In genomic region chrX:137999542-137999941, GRCh38 we compare ENCODE assay signal across 33 cellular contexts.
"Had no signal": no experiment of that assay in that cellular context is flagged by ENCODE, and none has a peak within 500 bp of the region (broad histone marks: within the 10 kb centered on the region; RNA-seq: fewer than 3 reads in every experiment).

No MANE protein-coding gene starts in this region.

- H3K27me3 Mint-ChIP-seq: activated CD8-positive, alpha-beta memory T cell treated with anti-CD3 and anti-CD28 coated beads, Interleukin-2, amount 10 ng/mL, durations not matched to agents 7 days and 5 days; activated naive CD8-positive, alpha-beta T cell had no signal

- ATAC-seq: activated CD8-positive, alpha-beta memory T cell treated with anti-CD3 and anti-CD28 coated beads, Interleukin-2, amount 10 ng/mL, durations not matched to agents 7 days and 5 days; activated CD8-positive, alpha-beta T cell treated with anti-CD3 and anti-CD28 coated beads, Interleukin-2, amount 10 ng/mL, durations not matched to agents 7 days and 5 days; gastrocnemius medialis; left colon; pancreas; sciatic nerve; stimulated activated naive CD8-positive, alpha-beta T cell treated with anti-CD3 and anti-CD28 coated beads, Interleukin-15, Interleukin-2, amounts not matched to agents 100 U/mL and 50 U/mL, for 24 hours had no signal

- H3K4me1 Mint-ChIP-seq: activated CD8-positive, alpha-beta memory T cell treated with anti-CD3 and anti-CD28 coated beads, Interleukin-2, amount 10 ng/mL, durations not matched to agents 7 days and 5 days; immature natural killer cell; nephron had no signal

- H3K9me3 ChIP-seq: colonic mucosa, gastrocnemius medialis, pancreas, prostate gland, testis had no signal

- H3K27me3 ChIP-seq: cardiac muscle cell, colonic mucosa, gastrocnemius medialis, testis had no signal

- H3K9me3 Mint-ChIP-seq: activated T-helper 2 cell treated with anti-CD3 and anti-CD28 coated beads, Interferon-gamma antibody, Interleukin-2, Interleukin-4, amounts not matched to agents 10 μg/mL and 5 μg/mL and 100 μg/mL, durations not matched to agents 14 hours and 24 hours and 36 hours; immature natural killer cell; nephron had no signal

- H3K27ac ChIP-seq: cardiac muscle cell, colonic mucosa, gastrocnemius medialis, pancreas, prostate gland, skin epidermis, testis had no signal

- H3K4me3 Mint-ChIP-seq: activated CD8-positive, alpha-beta memory T cell treated with anti-CD3 and anti-CD28 coated beads, Interleukin-2, amount 10 ng/mL, durations not matched to agents 7 days and 5 days; activated CD8-positive, alpha-beta T cell treated with anti-CD3 and anti-CD28 coated beads, Interleukin-2, amount 10 ng/mL, durations not matched to agents 7 days and 5 days; activated naive CD8-positive, alpha-beta T cell; immature natural killer cell; nephron had no signal

- H3K36me3 ChIP-seq: cardiac muscle cell, colonic mucosa, gastrocnemius medialis, pancreas, prostate gland had no signal

- H3K36me3 Mint-ChIP-seq: activated CD8-positive, alpha-beta memory T cell treated with anti-CD3 and anti-CD28 coated beads, Interleukin-2, amount 10 ng/mL, durations not matched to agents 7 days and 5 days; activated naive CD8-positive, alpha-beta T cell; immature natural killer cell had no signal

- H3K27ac Mint-ChIP-seq: activated CD8-positive, alpha-beta memory T cell treated with anti-CD3 and anti-CD28 coated beads, Interleukin-2, amount 10 ng/mL, durations not matched to agents 7 days and 5 days; activated CD8-positive, alpha-beta T cell treated with anti-CD3 and anti-CD28 coated beads, Interleukin-2, amount 10 ng/mL, durations not matched to agents 7 days and 5 days; activated naive CD8-positive, alpha-beta T cell; activated T-helper 2 cell treated with anti-CD3 and anti-CD28 coated beads, Interferon-gamma antibody, Interleukin-2, Interleukin-4, amounts not matched to agents 10 μg/mL and 5 μg/mL and 100 μg/mL, durations not matched to agents 14 hours and 24 hours and 36 hours; immature natural killer cell; nephron had no signal

- H3K4me3 ChIP-seq: cardiac muscle cell, colonic mucosa, gastrocnemius medialis, pancreas, prostate gland, skin epidermis, testis had no signal

- H3K4me1 ChIP-seq: colonic mucosa, gastrocnemius medialis, pancreas, prostate gland, testis had no signal

- DNase-seq: activated CD4-positive, alpha-beta T cell treated with anti-CD3 and anti-CD28 coated beads, Interleukin-2, amount 50 U/mL, for 1 hour; activated CD8-positive, alpha-beta memory T cell treated with anti-CD3 and anti-CD28 coated beads, Interleukin-2, amount 10 ng/mL, durations not matched to agents 7 days and 5 days; activated CD8-positive, alpha-beta T cell treated with anti-CD3 and anti-CD28 coated beads, Interleukin-2, amount 10 ng/mL, durations not matched to agents 7 days and 5 days; activated naive CD4-positive, alpha-beta T cell; activated T-cell treated with anti-CD3 and anti-CD28 coated beads, Interleukin-2, amount 50 U/mL, for 48 hours; anterior cingulate cortex; cerebellar nuclear complex; colonic mucosa; effector CD8-positive, alpha-beta T cell; erythroblast; gastrocnemius medialis; head of caudate nucleus; hippocampal formation; immature natural killer cell; kidney; left colon; mammary epithelial cell; nucleus accumbens; pancreas; retina; stimulated activated CD4-positive, alpha-beta T cell treated with anti-CD3 and anti-CD28 coated beads, Interleukin-12 subunit alpha, Interleukin-12 subunit beta, amount 100 ng/mL, for 4 hours; stimulated activated CD4-positive, alpha-beta T cell treated with anti-CD3 and anti-CD28 coated beads, Interleukin-4, amount 100 ng/mL, for 1 hour; stimulated activated naive CD8-positive, alpha-beta T cell treated with anti-CD3 and anti-CD28 coated beads, Interleukin-15, Interleukin-2, amounts not matched to agents 100 U/mL and 50 U/mL, for 24 hours; T-helper 2 cell; testis; trophoblast cell had no signal
